Comparison of ENCODE assay signal across 16 cellular contexts in genomic region chr22:44496305-44496704, GRCh38. TPM values are rescaled to one million over a fixed set of nuclear protein-coding genes. Genes with fewer than 3 reads are reported as not detected.
A peak's percentile ranks its signal among the peaks of the same experiment; 100 is the strongest.
DNase-seq lines count a peak whose midpoint lies in the region; ATAC-seq lines count a peak whose summit lies in the region.
"Had no signal": no experiment of that assay in that cellular context is flagged by ENCODE, and none has a peak within 500 bp of the region (broad histone marks: within the 10 kb centered on the region; RNA-seq: fewer than 3 reads in every experiment).

No MANE protein-coding gene starts in this region.

- intact Hi-C loops in right cardiac atrium (cut with DNase I) (no loop called here), left cardiac atrium (cut with DNase I) (loop anchor here in 1 of 2 donors (10.0 kb wide), 1 partner anchor 132 kb away; no protein-coding TSS in a partner anchor)
- intact Hi-C loops in activated T-helper 2 cell treated with anti-CD3 and anti-CD28 coated beads, Interferon-gamma antibody, Interleukin-2, Interleukin-4, amounts not matched to agents 10 μg/mL and 5 μg/mL and 100 μg/mL, durations not matched to agents 14 hours and 24 hours and 36 hours (cut with micrococcal nuclease): no loop called here
- intact Hi-C loops in naive thymus-derived CD4-positive, alpha-beta T cell (cut with micrococcal nuclease): loop anchor here (5.0 to 10.0 kb wide), 5 partner anchors 168 to 1541 kb away; partner anchors contain the start of genes PARVG (in 2 of the 2) and KIAA0930 (in 1 of the 2)

- no peak overlapping the region for H3K27ac ChIP-seq in right cardiac atrium (ENCODE audit: low read length)
- H3K27ac ChIP-seq in naive thymus-derived CD4-positive, alpha-beta T cell (ENCODE audit: low read depth, low read length): no peak overlapping the region
- H3K27ac ChIP-seq: prostate gland had no signal

- no peaks in the 10 kb centered on the region for H3K9me3 ChIP-seq in right cardiac atrium (ENCODE audit: control insufficient read depth, low read length)
- H3K9me3 ChIP-seq in naive thymus-derived CD4-positive, alpha-beta T cell (ENCODE audit: control insufficient read depth in 2 of 3, low read length in 3 of 3): no peaks in the 10 kb centered on the region
- H3K9me3 ChIP-seq: BE2C, prostate gland, vagina had no signal

- peaks cover 2% of the 10 kb centered on the region for H3K27me3 Mint-ChIP-seq in activated T-helper 2 cell treated with anti-CD3 and anti-CD28 coated beads, Interferon-gamma antibody, Interleukin-2, Interleukin-4, amounts not matched to agents 10 μg/mL and 5 μg/mL and 100 μg/mL, durations not matched to agents 14 hours and 24 hours and 36 hours (ENCODE audit: low read depth)
- peaks cover 0 to 9% (median 0%) of the 10 kb centered on the region in 5 donors for H3K27me3 Mint-ChIP-seq in naive thymus-derived CD4-positive, alpha-beta T cell

- peak in 2 of 3 donors; percentile 23 to 54 for DNase-seq in right cardiac atrium
- DNase-seq in left cardiac atrium: no peak
- no peak for DNase-seq in activated T-helper 2 cell treated with anti-CD3 and anti-CD28 coated beads, Interferon-gamma antibody, Interleukin-2, Interleukin-4, amounts not matched to agents 10 μg/mL and 5 μg/mL and 100 μg/mL, durations not matched to agents 14 hours and 24 hours and 36 hours (ENCODE audit: low spot score)
- DNase-seq in naive thymus-derived CD4-positive, alpha-beta T cell: no peak
- no peak for DNase-seq in NCI-H345 treated with DMSO at 0.1 percent for 48 hours (lab: John Stamatoyannopoulos, UW; ENCODE audit: unreplicated experiment)
- DNase-seq in NCI-H510A (lab: John Stamatoyannopoulos, UW): no peak
- no peak for DNase-seq in NCI-H2029 (lab: John Stamatoyannopoulos, UW)
- DNase-seq: BE2C, mesendoderm, NCI-H1436 treated with DMSO at 0.1 percent for 48 hours, NCI-H524 treated with DMSO at 0.1 percent for 48 hours, RPMI8226 had no signal

- peak overlapping the region; percentile 53 for H3K4me3 Mint-ChIP-seq in activated T-helper 2 cell treated with anti-CD3 and anti-CD28 coated beads, Interferon-gamma antibody, Interleukin-2, Interleukin-4, amounts not matched to agents 10 μg/mL and 5 μg/mL and 100 μg/mL, durations not matched to agents 14 hours and 24 hours and 36 hours (ENCODE audit: low read depth)
- peak overlapping the region; percentile 42 to 89 (median 72) for H3K4me3 Mint-ChIP-seq in naive thymus-derived CD4-positive, alpha-beta T cell

- H3K9me3 Mint-ChIP-seq in activated T-helper 2 cell treated with anti-CD3 and anti-CD28 coated beads, Interferon-gamma antibody, Interleukin-2, Interleukin-4, amounts not matched to agents 10 μg/mL and 5 μg/mL and 100 μg/mL, durations not matched to agents 14 hours and 24 hours and 36 hours: peaks cover 8% of the 10 kb centered on the region
- peaks cover 0 to 5% (median 0%) of the 10 kb centered on the region in 11 donors for H3K9me3 Mint-ChIP-seq in naive thymus-derived CD4-positive, alpha-beta T cell

- H3K27ac Mint-ChIP-seq in activated T-helper 2 cell treated with anti-CD3 and anti-CD28 coated beads, Interferon-gamma antibody, Interleukin-2, Interleukin-4, amounts not matched to agents 10 μg/mL and 5 μg/mL and 100 μg/mL, durations not matched to agents 14 hours and 24 hours and 36 hours: no peak overlapping the region
- H3K27ac Mint-ChIP-seq in naive thymus-derived CD4-positive, alpha-beta T cell: peak overlapping the region; percentile 16 to 91 (median 61)

- CTCF ChIA-PET in naive thymus-derived CD4-positive, alpha-beta T cell (lab: Charles Lee): no interaction called here

- ATAC-seq in right cardiac atrium: no peak
- ATAC-seq in left cardiac atrium: no peak
- no peak for ATAC-seq in naive thymus-derived CD4-positive, alpha-beta T cell
- no peak for ATAC-seq in GM18907 (IDR thresholded peaks at IDR 0.05; ENCODE audit: unreplicated experiment)

- peaks cover 19% of the 10 kb centered on the region for H3K4me1 Mint-ChIP-seq in activated T-helper 2 cell treated with anti-CD3 and anti-CD28 coated beads, Interferon-gamma antibody, Interleukin-2, Interleukin-4, amounts not matched to agents 10 μg/mL and 5 μg/mL and 100 μg/mL, durations not matched to agents 14 hours and 24 hours and 36 hours (ENCODE audit: low read depth)
- H3K4me1 Mint-ChIP-seq in naive thymus-derived CD4-positive, alpha-beta T cell: peaks cover 5 to 50% (median 32%) of the 10 kb centered on the region in 7 donors

- 96% methylated on average over 16 of the region's 16 CpGs for WGBS in right cardiac atrium

- H3K36me3 ChIP-seq in naive thymus-derived CD4-positive, alpha-beta T cell (ENCODE audit: control insufficient read depth in 2 of 3, insufficient read depth in 3 of 3, low read length in 3 of 3): no peaks in the 10 kb centered on the region
- H3K36me3 ChIP-seq: prostate gland had no signal

- peaks cover 10% of the 10 kb centered on the region for H3K4me1 ChIP-seq in right cardiac atrium (ENCODE audit: control insufficient read depth, insufficient read depth, low read length)
- peaks cover 4 to 36% of the 10 kb centered on the region in 2 donors for H3K4me1 ChIP-seq in naive thymus-derived CD4-positive, alpha-beta T cell (ENCODE audit: control insufficient read depth in 2 of 2, insufficient read depth in 2 of 2, low read length in 2 of 2)
- H3K4me1 ChIP-seq: BE2C had no signal

- H3K4me3 ChIP-seq in right cardiac atrium (ENCODE audit: low read length): no peak overlapping the region
- no peak overlapping the region for H3K4me3 ChIP-seq in naive thymus-derived CD4-positive, alpha-beta T cell (ENCODE audit: low read length)

- peaks cover 6% of the 10 kb centered on the region for H3K36me3 Mint-ChIP-seq in activated T-helper 2 cell treated with anti-CD3 and anti-CD28 coated beads, Interferon-gamma antibody, Interleukin-2, Interleukin-4, amounts not matched to agents 10 μg/mL and 5 μg/mL and 100 μg/mL, durations not matched to agents 14 hours and 24 hours and 36 hours (ENCODE audit: low read depth)
- peaks cover 0 to 9% (median 6%) of the 10 kb centered on the region in 5 donors for H3K36me3 Mint-ChIP-seq in naive thymus-derived CD4-positive, alpha-beta T cell

- POLR2A ChIA-PET in naive thymus-derived CD4-positive, alpha-beta T cell (lab: Charles Lee): no interaction called here

- H3K27me3 ChIP-seq in right cardiac atrium (ENCODE audit: control insufficient read depth, insufficient read depth): no peaks in the 10 kb centered on the region
- no peaks in the 10 kb centered on the region for H3K27me3 ChIP-seq in naive thymus-derived CD4-positive, alpha-beta T cell (ENCODE audit: control insufficient read depth in 2 of 2, insufficient read depth in 2 of 2, low read length in 2 of 2)
- H3K27me3 ChIP-seq: BE2C, dorsolateral prefrontal cortex, vagina had no signal

RNA-seq across cellular contexts. Expression of gene RTL6, which starts 1.7 kb away (rescaled TPM):
- total RNA-seq in right cardiac atrium: 10 to 100 TPM; 27.3 to 35.4 (median 31.1) TPM
- polyA plus RNA-seq in right cardiac atrium: 10.0 TPM
- total RNA-seq in left cardiac atrium: 10 to 100 TPM; 22.3 to 31.5 TPM
- 7.4 and 8.2 TPM in 2 replicates for total RNA-seq in activated T-helper 2 cell treated with anti-CD3 and anti-CD28 coated beads, Interferon-gamma antibody, Interleukin-2, Interleukin-4, amounts not matched to agents 10 μg/mL and 5 μg/mL and 100 μg/mL, durations not matched to agents 14 hours and 24 hours and 36 hours
- 10 to 100 TPM in 1 of 5 experiments, 1 to 10 TPM in 4; 6.8 to 10.2 (median 8.7) TPM for total RNA-seq in naive thymus-derived CD4-positive, alpha-beta T cell
- polyA plus RNA-seq in naive thymus-derived CD4-positive, alpha-beta T cell: 1 to 10 TPM; 1.0 to 4.5 TPM

Comparison
In these comparisons a context has a peak if more than half of its experiments do, and no peak if none do; other contexts are left out.
1. DNase-seq: peak in right cardiac atrium (2 of 3); none in left cardiac atrium (single experiment), activated T-helper 2 cell treated with anti-CD3 and anti-CD28 coated beads, Interferon-gamma antibody, Interleukin-2, Interleukin-4, amounts not matched to agents 10 μg/mL and 5 μg/mL and 100 μg/mL, durations not matched to agents 14 hours and 24 hours and 36 hours (single experiment), naive thymus-derived CD4-positive, alpha-beta T cell (0 of 9), NCI-H345 treated with DMSO at 0.1 percent for 48 hours (single experiment), NCI-H510A (single experiment) and NCI-H2029 (single experiment).
2. intact Hi-C loops: an anchor here in naive thymus-derived CD4-positive, alpha-beta T cell (5.0 to 10.0 kb wide); none called in right cardiac atrium and activated T-helper 2 cell treated with anti-CD3 and anti-CD28 coated beads, Interferon-gamma antibody, Interleukin-2, Interleukin-4, amounts not matched to agents 10 μg/mL and 5 μg/mL and 100 μg/mL, durations not matched to agents 14 hours and 24 hours and 36 hours.